Comparison of ENCODE assay signal across 6 cellular contexts in the genomic region with DNA sequence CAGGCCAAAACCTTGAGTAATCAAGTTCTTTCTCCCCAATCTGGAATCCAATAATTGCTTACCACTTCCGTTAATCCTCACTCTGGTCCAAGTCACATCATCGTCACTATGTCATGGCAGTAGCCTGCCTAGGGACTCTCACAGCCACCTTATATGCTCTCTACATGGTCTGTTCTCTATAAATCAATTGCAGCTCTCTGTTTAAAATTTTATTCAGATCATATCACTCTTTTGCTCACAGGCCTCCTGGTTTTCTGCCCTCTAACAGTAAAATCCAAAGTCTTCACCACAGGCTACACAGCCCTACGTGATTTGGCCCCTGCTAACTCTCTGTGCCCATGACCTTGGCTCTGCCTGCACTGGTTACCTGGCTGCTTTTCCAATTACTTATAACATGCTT.
"Had no signal": no experiment of that assay in that cellular context is flagged by ENCODE, and none has a peak within 500 bp of the region (broad histone marks: within the 10 kb centered on the region; RNA-seq: fewer than 3 reads in every experiment).

No MANE protein-coding gene starts in this region.

- DNase-seq: KBM-7, KG1 had no signal

- H3K4me3 ChIP-seq: K562 had no signal

- H3K4me2 ChIP-seq: KMS-11 had no signal

- H3K9ac ChIP-seq: KMS-11 had no signal

- FAIRE-seq: HTR-8/SVneo, K562 had no signal

- H3K27ac ChIP-seq: HL-60, KMS-11 had no signal

- ATAC-seq: K562 had no signal
